In the genomic region with DNA sequence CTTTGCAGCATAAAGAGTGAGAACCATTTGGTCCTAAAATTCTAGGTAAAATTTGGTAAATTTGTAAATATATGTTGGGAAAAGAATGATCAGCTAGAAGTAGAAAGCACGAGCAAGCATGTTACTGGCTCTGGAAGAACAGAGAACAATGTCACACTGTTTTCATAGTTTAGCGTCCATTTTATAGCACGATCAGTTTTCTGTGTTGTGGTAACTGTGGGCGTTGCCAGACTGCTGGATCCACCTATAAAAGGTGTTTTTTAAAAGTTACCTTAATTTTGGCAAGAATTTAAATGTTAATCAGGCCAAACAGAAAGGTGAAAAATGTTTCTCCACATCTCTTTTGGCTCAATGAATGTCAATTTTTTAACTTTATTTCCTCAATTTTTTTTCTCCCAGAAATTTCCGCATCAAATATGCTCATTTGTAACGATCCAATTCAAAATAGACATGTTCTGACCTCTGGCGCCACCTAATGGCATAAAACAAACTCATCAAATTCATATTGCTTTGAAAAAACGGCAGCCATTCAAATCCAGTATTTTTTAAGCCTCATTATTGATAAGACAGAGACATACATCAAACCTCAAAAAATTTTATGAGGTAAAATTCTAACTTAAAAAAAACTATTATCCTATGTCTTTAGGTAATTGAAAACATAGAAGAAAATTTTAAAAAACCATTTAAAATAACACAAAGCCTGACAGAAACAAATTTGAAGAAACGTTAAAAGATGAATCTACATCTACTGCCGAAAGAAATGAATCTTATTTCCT, we compare ENCODE assay signal across 8 cellular contexts. TPM values are rescaled to one million over a fixed set of nuclear protein-coding genes. Genes with fewer than 3 reads are reported as not detected.
DNase-seq lines count a peak whose midpoint lies in the region; ATAC-seq and TF ChIP-seq lines count a peak whose summit lies in the region.

No MANE protein-coding gene starts in this region.

- H3K4me1 ChIP-seq in breast epithelium, result no peaks in the 10 kb centered on the region

- TF ChIP-seq CTCF in breast epithelium (IDR thresholded peaks at IDR 0.05), result peak in 2 of 3 donors; percentile 63 to 67

- no peaks in the 10 kb centered on the region for H3K27me3 ChIP-seq in breast epithelium

- DNase-seq in DMS114 treated with DMSO at 0.1 percent for 48 hours (lab: John Stamatoyannopoulos, UW; ENCODE audit: unreplicated experiment) (peak; percentile 52), HS-5 (ENCODE audit: low read depth) (peak; percentile 28), NCI-H774 (lab: John Stamatoyannopoulos, UW) (peak; percentile 76), breast epithelium (ENCODE audit: low spot score in 2 of 2) (no peak), lung microvascular endothelial cell (ENCODE audit: low read depth in 2 of 2) (peak; percentile 68 to 86), GM19238 (ENCODE audit: insufficient read length, low spot score) (no peak)

- intact Hi-C loops in breast epithelium (cut with DNase I; ENCODE audit: low total_unique reads), result loop anchor here (10.0 kb wide), 1 partner anchor 70 kb away; no protein-coding TSS in a partner anchor

- H3K27ac ChIP-seq in breast epithelium, result no peak overlapping the region

- H3K9me3 ChIP-seq in breast epithelium, result no peaks in the 10 kb centered on the region

- H3K4me3 ChIP-seq in breast epithelium, result no peak overlapping the region

- TF ChIP-seq POLR2A in breast epithelium (IDR thresholded peaks at IDR 0.05), result no peak

- no peaks in the 10 kb centered on the region for H3K36me3 ChIP-seq in breast epithelium

- ATAC-seq in HG02623 (IDR thresholded peaks at IDR 0.05; ENCODE audit: unreplicated experiment), result no peak
- ATAC-seq in HG02870 (IDR thresholded peaks at IDR 0.05; ENCODE audit: unreplicated experiment), result no peak

RNA-seq across cellular contexts. Expression of gene GP5, which starts 5.5 kb away (rescaled TPM):
- total RNA-seq in breast epithelium, result under 1 TPM in 1 of 3 donors, not detected in 2; 0.16 TPM
- under 0.01 and 0.20 TPM in 2 replicates for total RNA-seq in lung microvascular endothelial cell

RNA-seq across cellular contexts. Expression of gene LRRC15, which starts 35.0 kb away (rescaled TPM):
- total RNA-seq in breast epithelium (under 1 TPM; 0.15 to 0.48 (median 0.33) TPM), lung microvascular endothelial cell (0.20 and 0.22 TPM in 2 replicates)

RNA-seq across cellular contexts. Expression of gene CPN2, which starts 53.4 kb away (rescaled TPM):
- total RNA-seq in breast epithelium (under 1 TPM in 1 of 3 donors, not detected in 2; 0.16 TPM), lung microvascular endothelial cell (not detected in 2 replicates)

Comparison
In these comparisons a context has a peak if more than half of its experiments do, and no peak if none do; other contexts are left out.
1. DNase-seq: peak in DMS114 treated with DMSO at 0.1 percent for 48 hours (single experiment), HS-5 (single experiment), NCI-H774 (single experiment) and lung microvascular endothelial cell (2 of 2); none in breast epithelium (0 of 2) and GM19238 (single experiment).